ENCODE assay signal across 18 cellular contexts in the genomic region with DNA sequence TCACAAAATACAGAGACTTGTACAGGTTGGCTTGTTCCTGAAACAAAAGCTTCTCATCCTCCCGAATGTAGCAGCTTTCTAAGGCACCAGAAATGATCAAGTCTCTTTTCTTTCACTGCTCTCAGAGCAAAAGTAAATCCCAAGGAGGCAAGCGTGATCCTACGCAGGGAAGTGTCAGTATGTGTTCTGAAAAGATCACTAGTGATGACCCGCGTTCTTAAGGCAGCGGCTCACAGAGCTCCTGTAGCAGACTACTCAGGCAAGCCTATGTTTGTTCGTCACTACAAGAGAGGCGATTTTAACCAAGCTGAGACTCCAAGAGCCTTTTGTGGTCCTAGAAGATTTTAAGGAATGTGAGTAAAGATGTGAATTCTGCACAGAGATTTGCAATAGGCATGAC. TPM values are rescaled to one million over a fixed set of nuclear protein-coding genes. Genes with fewer than 3 reads are reported as not detected.
A peak's percentile ranks its signal among the peaks of the same experiment; 100 is the strongest.
DNase-seq lines count a peak whose midpoint lies in the region; ATAC-seq and TF ChIP-seq lines count a peak whose summit lies in the region.
"Had no signal": no experiment of that assay in that cellular context is flagged by ENCODE, and none has a peak within 500 bp of the region (broad histone marks: within the 10 kb centered on the region; RNA-seq: fewer than 3 reads in every experiment).

No MANE protein-coding gene starts in this region.

- no peaks in the 10 kb centered on the region for H3K27me3 Mint-ChIP-seq in natural killer cell (ENCODE audit: low read depth in 2 of 2)
- H3K27me3 Mint-ChIP-seq in natural killer cell treated with Interleukin-12 subunit alpha and Interleukin-12 subunit beta and Interleukin-15 and Interleukin-18, amount 100 ng/mL, for 72 hours = no peaks in the 10 kb centered on the region
- H3K27me3 Mint-ChIP-seq: CD4-positive, alpha-beta T cell had no signal

- H2AFZ ChIP-seq in osteoblast (ENCODE audit: low read length) = no peak overlapping the region

- no peak for TF ChIP-seq POLR2A in esophagus muscularis mucosa (IDR thresholded peaks at IDR 0.05; ENCODE audit: low read depth)

- no peaks in the 10 kb centered on the region for H3K4me1 Mint-ChIP-seq in natural killer cell
- H3K4me1 Mint-ChIP-seq in natural killer cell treated with Interleukin-12 subunit alpha and Interleukin-12 subunit beta and Interleukin-15 and Interleukin-18, amount 100 ng/mL, for 72 hours (ENCODE audit: low read depth in 2 of 2) = no peaks in the 10 kb centered on the region

- H3K79me2 ChIP-seq in osteoblast (ENCODE audit: insufficient read depth, low read length) = no peaks in the 10 kb centered on the region

- no peak for TF ChIP-seq EP300 in esophagus muscularis mucosa (IDR thresholded peaks at IDR 0.05)

- H3K4me3 ChIP-seq in esophagus muscularis mucosa (no peak overlapping the region), osteoblast (ENCODE audit: insufficient read depth, low read length) (no peak overlapping the region)
- H3K4me3 ChIP-seq: A549 had no signal

- H3K36me3 Mint-ChIP-seq in natural killer cell = peaks cover 8% of the 10 kb centered on the region
- peaks cover 5% of the 10 kb centered on the region for H3K36me3 Mint-ChIP-seq in natural killer cell treated with Interleukin-12 subunit alpha and Interleukin-12 subunit beta and Interleukin-15 and Interleukin-18, amount 100 ng/mL, for 72 hours

- H3K27ac ChIP-seq in esophagus muscularis mucosa (replicated peaks in 1 of 4) (no peak overlapping the region), osteoblast (ENCODE audit: low read depth, low read length) (no peak overlapping the region)
- H3K27ac ChIP-seq: 22Rv1, A549, C4-2B had no signal

- no peak overlapping the region for H3K4me2 ChIP-seq in osteoblast (ENCODE audit: insufficient read depth, low read length)
- H3K4me2 ChIP-seq: A549 had no signal

- no peak for ATAC-seq in natural killer cell
- no peak for ATAC-seq in natural killer cell treated with Interleukin-12 subunit alpha and Interleukin-12 subunit beta and Interleukin-15 and Interleukin-18, amount 100 ng/mL, for 72 hours
- ATAC-seq: A549, HepG2 had no signal

- no peak for TF ChIP-seq CTCF in natural killer cell (IDR thresholded peaks at IDR 0.05)
- no peak for TF ChIP-seq CTCF in esophagus muscularis mucosa (IDR thresholded peaks at IDR 0.05)
- no peak for TF ChIP-seq CTCF in osteoblast (IDR thresholded peaks at IDR 0.05; ENCODE audit: extremely low read depth, low read depth, low read length)

- peaks cover 55 to 87% (median 81%) of the 10 kb centered on the region in 4 donors for H3K36me3 ChIP-seq in esophagus muscularis mucosa
- peaks cover 67% of the 10 kb centered on the region for H3K36me3 ChIP-seq in osteoblast (ENCODE audit: insufficient read depth, low read length)

- no peaks in the 10 kb centered on the region for H3K9me3 ChIP-seq in esophagus muscularis mucosa
- no peaks in the 10 kb centered on the region for H3K9me3 ChIP-seq in osteoblast (ENCODE audit: low read depth, low read length)
- H3K9me3 ChIP-seq: A549, Caco-2 had no signal

- 90% methylated on average over 8 of the region's 8 CpGs for WGBS in esophagus muscularis mucosa

- intact Hi-C loops in natural killer cell (cut with micrococcal nuclease) (no loop called here), esophagus muscularis mucosa (cut with DNase I) (no loop called here)

- H4K20me1 ChIP-seq in osteoblast (ENCODE audit: insufficient read depth, low read length) = peaks cover 5% of the 10 kb centered on the region

- H3K27me3 ChIP-seq in esophagus muscularis mucosa = no peaks in the 10 kb centered on the region
- no peaks in the 10 kb centered on the region for H3K27me3 ChIP-seq in osteoblast (ENCODE audit: insufficient read depth, low read length)

- no peaks in the 10 kb centered on the region for H3K4me1 ChIP-seq in esophagus muscularis mucosa
- H3K4me1 ChIP-seq in osteoblast (ENCODE audit: insufficient read depth, low read length) = no peaks in the 10 kb centered on the region
- H3K4me1 ChIP-seq: A549, Caco-2 had no signal

- no peak for DNase-seq in natural killer cell
- DNase-seq in natural killer cell treated with Interleukin-12 subunit alpha and Interleukin-12 subunit beta and Interleukin-15 and Interleukin-18, amount 100 ng/mL, for 72 hours (ENCODE audit: low spot score) = no peak
- peak; percentile 37 for DNase-seq in esophagus muscularis mucosa (ENCODE audit: extremely low spot score)
- peak; percentile 38 for DNase-seq in osteoblast (ENCODE audit: insufficient read length, low spot score, missing footprints)
- no peak for DNase-seq in hepatic stellate cell (ENCODE audit: low spot score)
- no peak for DNase-seq in NOMO-1 (lab: John Stamatoyannopoulos, UW; ENCODE audit: unreplicated experiment in 2 of 2)
- DNase-seq in GM19240 (ENCODE audit: insufficient read length, low spot score) = no peak
- DNase-seq in SW 1271 (lab: John Stamatoyannopoulos, UW) = no peak
- DNase-seq: AML-193; Caco-2; CD4-positive, alpha-beta T cell; GDM1; GOT3; H9 had no signal

- H3K4me3 Mint-ChIP-seq in natural killer cell = no peak overlapping the region
- no peak overlapping the region for H3K4me3 Mint-ChIP-seq in natural killer cell treated with Interleukin-12 subunit alpha and Interleukin-12 subunit beta and Interleukin-15 and Interleukin-18, amount 100 ng/mL, for 72 hours
- H3K4me3 Mint-ChIP-seq: CD4-positive, alpha-beta T cell; H9 had no signal

- peak overlapping the region; percentile 18 to 38 for H3K27ac Mint-ChIP-seq in natural killer cell
- H3K27ac Mint-ChIP-seq in natural killer cell treated with Interleukin-12 subunit alpha and Interleukin-12 subunit beta and Interleukin-15 and Interleukin-18, amount 100 ng/mL, for 72 hours = no peak overlapping the region
- H3K27ac Mint-ChIP-seq: CD4-positive, alpha-beta T cell; H9 had no signal

- no peaks in the 10 kb centered on the region for H3K9me3 Mint-ChIP-seq in natural killer cell
- H3K9me3 Mint-ChIP-seq in natural killer cell treated with Interleukin-12 subunit alpha and Interleukin-12 subunit beta and Interleukin-15 and Interleukin-18, amount 100 ng/mL, for 72 hours = no peaks in the 10 kb centered on the region
- H3K9me3 Mint-ChIP-seq: CD4-positive, alpha-beta T cell had no signal

RNA-seq across cellular contexts. Expression of gene WIPI1, which starts 34.5 kb away (rescaled TPM):
- total RNA-seq in natural killer cell (10 to 100 TPM; 29.0 to 41.4 (median 32.0) TPM), esophagus muscularis mucosa (10 to 100 TPM; 27.0 to 59.4 (median 43.5) TPM), osteoblast (190 and 220 TPM in 2 replicates)
- 10 to 100 TPM; 26.5 to 39.1 TPM for total RNA-seq in natural killer cell treated with Interleukin-12 subunit alpha and Interleukin-12 subunit beta and Interleukin-15 and Interleukin-18, amount 100 ng/mL, for 72 hours

Comparison
In these comparisons a context has a peak if more than half of its experiments do, and no peak if none do; other contexts are left out.
1. H3K27ac Mint-ChIP-seq: peak in natural killer cell (2 of 2); none in natural killer cell treated with Interleukin-12 subunit alpha and Interleukin-12 subunit beta and Interleukin-15 and Interleukin-18, amount 100 ng/mL, for 72 hours (0 of 2).
2. DNase-seq: peak in esophagus muscularis mucosa (single experiment) and osteoblast (single experiment); none in natural killer cell (single experiment), natural killer cell treated with Interleukin-12 subunit alpha and Interleukin-12 subunit beta and Interleukin-15 and Interleukin-18, amount 100 ng/mL, for 72 hours (single experiment), hepatic stellate cell (single experiment), NOMO-1 (0 of 2), GM19240 (single experiment) and SW 1271 (0 of 2).